ENCODE assay signal across 33 cellular contexts in genomic region chr2:162609798-162610197, GRCh38.
"Had no signal": no experiment of that assay in that cellular context is flagged by ENCODE, and none has a peak within 500 bp of the region (broad histone marks: within the 10 kb centered on the region; RNA-seq: fewer than 3 reads in every experiment).

No MANE protein-coding gene starts in this region.

- H3K27me3 Mint-ChIP-seq: activated CD4-positive, alpha-beta memory T cell treated with anti-CD3 and anti-CD28 coated beads, Interleukin-2, amount 10 ng/mL, durations not matched to agents 7 days and 5 days; activated CD4-positive, alpha-beta T cell treated with anti-CD3 and anti-CD28 coated beads for 36 hours; activated CD4-positive, alpha-beta T cell treated with anti-CD3 and anti-CD28 coated beads, Interleukin-2, amount 10 ng/mL, durations not matched to agents 7 days and 5 days; activated CD8-positive, alpha-beta memory T cell treated with anti-CD3 and anti-CD28 coated beads, Interleukin-2, amount 10 ng/mL, durations not matched to agents 7 days and 5 days; activated naive CD4-positive, alpha-beta T cell treated with anti-CD3 and anti-CD28 coated beads, Interleukin-2, amount 10 ng/mL, durations not matched to agents 7 days and 5 days; activated naive CD4-positive, alpha-beta T cell treated with anti-CD3 and anti-CD28 coated beads, Interleukin-2, amount 50 U/mL, for 24 hours; activated naive CD8-positive, alpha-beta T cell; activated naive CD8-positive, alpha-beta T cell treated with anti-CD3 and anti-CD28 coated beads, Interleukin-2, amount 10 ng/mL, durations not matched to agents 7 days and 5 days; activated naive CD8-positive, alpha-beta T cell treated with anti-CD3 and anti-CD28 coated beads, Interleukin-2, amount 50 U/mL, for 24 hours; activated T-cell treated with anti-CD3 and anti-CD28 coated beads, Interleukin-2, amount 50 U/mL, for 24 hours; brain; central memory CD8-positive, alpha-beta T cell had no signal

- H3K27ac Mint-ChIP-seq: activated CD4-positive, alpha-beta memory T cell treated with anti-CD3 and anti-CD28 coated beads, Interleukin-2, amount 10 ng/mL, durations not matched to agents 7 days and 5 days; activated CD4-positive, alpha-beta T cell treated with anti-CD3 and anti-CD28 coated beads for 36 hours; activated CD4-positive, alpha-beta T cell treated with anti-CD3 and anti-CD28 coated beads, Interleukin-2, amount 10 ng/mL, durations not matched to agents 7 days and 5 days; activated CD8-positive, alpha-beta memory T cell treated with anti-CD3 and anti-CD28 coated beads, Interleukin-2, amount 10 ng/mL, durations not matched to agents 7 days and 5 days; activated CD8-positive, alpha-beta T cell treated with anti-CD3 and anti-CD28 coated beads, Interleukin-2, amount 10 ng/mL, durations not matched to agents 7 days and 5 days; activated naive CD4-positive, alpha-beta T cell treated with anti-CD3 and anti-CD28 coated beads, Interleukin-2, amount 10 ng/mL, durations not matched to agents 7 days and 5 days; activated naive CD4-positive, alpha-beta T cell treated with anti-CD3 and anti-CD28 coated beads, Interleukin-2, amount 50 U/mL, for 24 hours; activated naive CD8-positive, alpha-beta T cell; activated naive CD8-positive, alpha-beta T cell treated with anti-CD3 and anti-CD28 coated beads, Interleukin-2, amount 10 ng/mL, durations not matched to agents 7 days and 5 days; activated naive CD8-positive, alpha-beta T cell treated with anti-CD3 and anti-CD28 coated beads, Interleukin-2, amount 50 U/mL, for 24 hours; activated T-cell treated with anti-CD3 and anti-CD28 coated beads, Interleukin-2, amount 50 U/mL, for 24 hours; activated T-helper 2 cell treated with anti-CD3 and anti-CD28 coated beads, Interferon-gamma antibody, Interleukin-2, Interleukin-4, amounts not matched to agents 10 μg/mL and 5 μg/mL and 100 μg/mL, durations not matched to agents 14 hours and 24 hours and 36 hours; brain; T-helper 1 cell treated with Interleukin-12 subunit alpha and Interleukin-12 subunit beta and Interleukin-4 antibody, amounts not matched to agents 30 μg/mL and 1 μg/mL, for 36 hours; T-helper 2 cell treated with Interferon-gamma antibody and Interleukin-4, amounts not matched to agents 5 μg/mL and 100 μg/mL, for 36 hours had no signal

- H3K36me3 Mint-ChIP-seq: activated CD8-positive, alpha-beta memory T cell treated with anti-CD3 and anti-CD28 coated beads, Interleukin-2, amount 10 ng/mL, durations not matched to agents 7 days and 5 days; activated naive CD4-positive, alpha-beta T cell treated with anti-CD3 and anti-CD28 coated beads, Interleukin-2, amount 10 ng/mL, durations not matched to agents 7 days and 5 days; activated naive CD4-positive, alpha-beta T cell treated with anti-CD3 and anti-CD28 coated beads, Interleukin-2, amount 50 U/mL, for 24 hours; activated naive CD8-positive, alpha-beta T cell; activated naive CD8-positive, alpha-beta T cell treated with anti-CD3 and anti-CD28 coated beads, Interleukin-2, amount 10 ng/mL, durations not matched to agents 7 days and 5 days; brain had no signal

- H3K9me3 Mint-ChIP-seq: activated CD4-positive, alpha-beta T cell treated with anti-CD3 and anti-CD28 coated beads, Interleukin-2, amount 10 ng/mL, durations not matched to agents 7 days and 5 days; activated naive CD4-positive, alpha-beta T cell treated with anti-CD3 and anti-CD28 coated beads, Interleukin-2, amount 10 ng/mL, durations not matched to agents 7 days and 5 days; activated naive CD4-positive, alpha-beta T cell treated with anti-CD3 and anti-CD28 coated beads, Interleukin-2, amount 50 U/mL, for 24 hours; activated naive CD8-positive, alpha-beta T cell treated with anti-CD3 and anti-CD28 coated beads, Interleukin-2, amount 10 ng/mL, durations not matched to agents 7 days and 5 days; activated T-cell treated with anti-CD3 and anti-CD28 coated beads, Interleukin-2, amount 50 U/mL, for 24 hours; activated T-helper 2 cell treated with anti-CD3 and anti-CD28 coated beads, Interferon-gamma antibody, Interleukin-2, Interleukin-4, amounts not matched to agents 10 μg/mL and 5 μg/mL and 100 μg/mL, durations not matched to agents 14 hours and 24 hours and 36 hours; brain; T-helper 1 cell treated with Interleukin-12 subunit alpha and Interleukin-12 subunit beta and Interleukin-4 antibody, amounts not matched to agents 30 μg/mL and 1 μg/mL, for 36 hours; T-helper 2 cell treated with Interferon-gamma antibody and Interleukin-4, amounts not matched to agents 5 μg/mL and 100 μg/mL, for 36 hours had no signal

- DNase-seq: activated CD4-positive, alpha-beta memory T cell treated with anti-CD3 and anti-CD28 coated beads, Interleukin-2, amount 10 ng/mL, durations not matched to agents 7 days and 5 days; activated CD4-positive, alpha-beta T cell treated with anti-CD3 and anti-CD28 coated beads for 1 hour; activated CD4-positive, alpha-beta T cell treated with anti-CD3 and anti-CD28 coated beads for 36 hours; activated CD4-positive, alpha-beta T cell treated with anti-CD3 and anti-CD28 coated beads for 48 hours; activated CD4-positive, alpha-beta T cell treated with anti-CD3 and anti-CD28 coated beads, Interleukin-2, amount 10 ng/mL, durations not matched to agents 7 days and 5 days; activated CD4-positive, alpha-beta T cell treated with anti-CD3 and anti-CD28 coated beads, Interleukin-2, amount 50 U/mL, for 48 hours; activated CD4-positive, CD25-positive, alpha-beta regulatory T cell; activated CD8-positive, alpha-beta memory T cell treated with anti-CD3 and anti-CD28 coated beads for 24 hours; activated CD8-positive, alpha-beta memory T cell treated with anti-CD3 and anti-CD28 coated beads, Interleukin-2, amount 10 ng/mL, durations not matched to agents 7 days and 5 days; activated CD8-positive, alpha-beta memory T cell treated with anti-CD3 and anti-CD28 coated beads, Interleukin-2, amount 50 U/mL, for 48 hours; activated CD8-positive, alpha-beta T cell treated with anti-CD3 and anti-CD28 coated beads, Interleukin-2, amount 10 ng/mL, durations not matched to agents 7 days and 5 days; activated effector memory CD4-positive, alpha-beta T cell treated with Interleukin-2 at 50 U/mL for 16 hours; activated gamma-delta T cell; activated naive CD4-positive, alpha-beta T cell treated with anti-CD3 and anti-CD28 coated beads, Interleukin-2, amount 10 ng/mL, durations not matched to agents 7 days and 5 days; activated naive CD4-positive, alpha-beta T cell treated with Interleukin-2 at 50 U/mL for 16 hours; activated naive CD8-positive, alpha-beta T cell treated with anti-CD3 and anti-CD28 coated beads, Interleukin-2, amount 10 ng/mL, durations not matched to agents 7 days and 5 days; activated naive CD8-positive, alpha-beta T cell treated with anti-CD3 and anti-CD28 coated beads, Interleukin-2, amount 50 U/mL, for 24 hours; activated T-cell treated with anti-CD3 and anti-CD28 coated beads, Interleukin-2, amount 50 U/mL, for 24 hours; activated T-cell treated with anti-CD3 and anti-CD28 coated beads, Interleukin-2, amount 50 U/mL, for 48 hours; amygdala; anterior cingulate cortex; caudate nucleus; cerebellar nuclear complex; T-helper 2 cell; T-helper 9 cell had no signal

- H3K4me3 Mint-ChIP-seq: activated CD4-positive, alpha-beta memory T cell treated with anti-CD3 and anti-CD28 coated beads, Interleukin-2, amount 10 ng/mL, durations not matched to agents 7 days and 5 days; activated CD4-positive, alpha-beta T cell treated with anti-CD3 and anti-CD28 coated beads for 36 hours; activated CD4-positive, alpha-beta T cell treated with anti-CD3 and anti-CD28 coated beads, Interleukin-2, amount 10 ng/mL, durations not matched to agents 7 days and 5 days; activated CD8-positive, alpha-beta memory T cell treated with anti-CD3 and anti-CD28 coated beads, Interleukin-2, amount 10 ng/mL, durations not matched to agents 7 days and 5 days; activated CD8-positive, alpha-beta T cell treated with anti-CD3 and anti-CD28 coated beads, Interleukin-2, amount 10 ng/mL, durations not matched to agents 7 days and 5 days; activated naive CD4-positive, alpha-beta T cell treated with anti-CD3 and anti-CD28 coated beads, Interleukin-2, amount 10 ng/mL, durations not matched to agents 7 days and 5 days; activated naive CD4-positive, alpha-beta T cell treated with anti-CD3 and anti-CD28 coated beads, Interleukin-2, amount 50 U/mL, for 24 hours; activated naive CD8-positive, alpha-beta T cell; activated naive CD8-positive, alpha-beta T cell treated with anti-CD3 and anti-CD28 coated beads, Interleukin-2, amount 10 ng/mL, durations not matched to agents 7 days and 5 days; activated naive CD8-positive, alpha-beta T cell treated with anti-CD3 and anti-CD28 coated beads, Interleukin-2, amount 50 U/mL, for 24 hours; activated T-cell treated with anti-CD3 and anti-CD28 coated beads, Interleukin-2, amount 50 U/mL, for 24 hours; brain; central memory CD8-positive, alpha-beta T cell; T-helper 1 cell treated with Interleukin-12 subunit alpha and Interleukin-12 subunit beta and Interleukin-4 antibody, amounts not matched to agents 30 μg/mL and 1 μg/mL, for 36 hours; T-helper 2 cell treated with Interferon-gamma antibody and Interleukin-4, amounts not matched to agents 5 μg/mL and 100 μg/mL, for 36 hours had no signal

- H3K4me1 Mint-ChIP-seq: activated CD4-positive, alpha-beta memory T cell treated with anti-CD3 and anti-CD28 coated beads, Interleukin-2, amount 10 ng/mL, durations not matched to agents 7 days and 5 days; activated CD4-positive, alpha-beta T cell treated with anti-CD3 and anti-CD28 coated beads for 36 hours; activated CD4-positive, alpha-beta T cell treated with anti-CD3 and anti-CD28 coated beads, Interleukin-2, amount 10 ng/mL, durations not matched to agents 7 days and 5 days; activated CD8-positive, alpha-beta memory T cell treated with anti-CD3 and anti-CD28 coated beads, Interleukin-2, amount 10 ng/mL, durations not matched to agents 7 days and 5 days; activated naive CD4-positive, alpha-beta T cell treated with anti-CD3 and anti-CD28 coated beads, Interleukin-2, amount 10 ng/mL, durations not matched to agents 7 days and 5 days; activated naive CD4-positive, alpha-beta T cell treated with anti-CD3 and anti-CD28 coated beads, Interleukin-2, amount 50 U/mL, for 24 hours; activated naive CD8-positive, alpha-beta T cell treated with anti-CD3 and anti-CD28 coated beads, Interleukin-2, amount 10 ng/mL, durations not matched to agents 7 days and 5 days; activated naive CD8-positive, alpha-beta T cell treated with anti-CD3 and anti-CD28 coated beads, Interleukin-2, amount 50 U/mL, for 24 hours; brain; central memory CD8-positive, alpha-beta T cell had no signal

- ATAC-seq: activated CD4-positive, alpha-beta T cell treated with anti-CD3 and anti-CD28 coated beads for 36 hours; activated CD4-positive, CD25-positive, alpha-beta regulatory T cell treated with anti-CD3 and anti-CD28 coated beads, Interleukin-2, amount 50 U/mL, for 24 hours; activated CD8-positive, alpha-beta memory T cell treated with anti-CD3 and anti-CD28 coated beads, Interleukin-2, amount 10 ng/mL, durations not matched to agents 7 days and 5 days; activated CD8-positive, alpha-beta T cell treated with anti-CD3 and anti-CD28 coated beads, Interleukin-2, amount 10 ng/mL, durations not matched to agents 7 days and 5 days; activated naive CD8-positive, alpha-beta T cell treated with anti-CD3 and anti-CD28 coated beads, Interleukin-2, amount 50 U/mL, for 24 hours had no signal
